Comparison of ENCODE assay signal across 19 cellular contexts in genomic region chr11:69468236-69468635, GRCh38. TPM values are rescaled to one million over a fixed set of nuclear protein-coding genes. Genes with fewer than 3 reads are reported as not detected.
A peak's percentile ranks its signal among the peaks of the same experiment; 100 is the strongest.
DNase-seq lines count a peak whose midpoint lies in the region; ATAC-seq and TF ChIP-seq lines count a peak whose summit lies in the region.
"Had no signal": no experiment of that assay in that cellular context is flagged by ENCODE, and none has a peak within 500 bp of the region (broad histone marks: within the 10 kb centered on the region; RNA-seq: fewer than 3 reads in every experiment).

No MANE protein-coding gene starts in this region.

- no peak overlapping the region for H3K4me3 Mint-ChIP-seq in chondrocyte (ENCODE audit: unreplicated experiment)
- H3K4me3 Mint-ChIP-seq: CD4-positive, CD25-positive, alpha-beta regulatory T cell; H9 had no signal

- H3K4me1 Mint-ChIP-seq in chondrocyte (ENCODE audit: low read depth): peaks cover 10% of the 10 kb centered on the region
- H3K4me1 Mint-ChIP-seq: CD4-positive, CD25-positive, alpha-beta regulatory T cell had no signal

- TF ChIP-seq CTCF in right atrium auricular region (IDR thresholded peaks at IDR 0.05) (no peak), chondrocyte (IDR thresholded peaks at IDR 0.05) (no peak), lower lobe of right lung (IDR thresholded peaks at IDR 0.05) (no peak), spleen (IDR thresholded peaks at IDR 0.05 in 8 of 11, conservative IDR thresholded peaks at IDR 0.05 in 3 of 11) (no peak), omental fat pad (IDR thresholded peaks at IDR 0.05) (no peak)

- DNase-seq in Right ventricle myocardium superior (peak; percentile 8), right atrium auricular region (ENCODE audit: low spot score) (no peak), chondrocyte (ENCODE audit: low spot score) (peak; percentile 35), lower lobe of right lung (peak; percentile 20), spleen (peak; percentile 50), T-helper 2 cell (no peak), omental fat pad (ENCODE audit: low spot score) (no peak)
- DNase-seq: ACHN; Calu3; CD4-positive, CD25-positive, alpha-beta regulatory T cell; DMS79; GOT3; H9 had no signal

- no peak for TF ChIP-seq POLR2A in spleen (IDR thresholded peaks at IDR 0.05)

- no peak for ATAC-seq in Right ventricle myocardium superior (ENCODE audit: poor library complexity)
- ATAC-seq in lower lobe of right lung: no peak
- ATAC-seq in GM19463 (IDR thresholded peaks at IDR 0.05; ENCODE audit: unreplicated experiment): no peak
- ATAC-seq in omental fat pad (ENCODE audit: low FRiP score): no peak

- 90 to 97% (median 91%) methylated on average over 12 of the region's 12 CpGs for WGBS in spleen, 5 donors

- H3K9me3 ChIP-seq in right atrium auricular region (no peaks in the 10 kb centered on the region), lower lobe of right lung (no peaks in the 10 kb centered on the region), spleen (peaks cover 0 to 3% (median under 1%) of the 10 kb centered on the region in 8 donors)

- H3K27me3 Mint-ChIP-seq in chondrocyte (ENCODE audit: low read depth): peaks cover 2% of the 10 kb centered on the region

- no peaks in the 10 kb centered on the region for H3K36me3 Mint-ChIP-seq in chondrocyte (ENCODE audit: low read depth)
- H3K36me3 Mint-ChIP-seq: CD4-positive, CD25-positive, alpha-beta regulatory T cell had no signal

- no peak overlapping the region for H3K27ac Mint-ChIP-seq in chondrocyte (ENCODE audit: unreplicated experiment)
- H3K27ac Mint-ChIP-seq: CD4-positive, CD25-positive, alpha-beta regulatory T cell; H9 had no signal

- H3K4me1 ChIP-seq in right atrium auricular region (peaks cover 0 to 39% of the 10 kb centered on the region in 2 donors), lower lobe of right lung (peaks cover 7% of the 10 kb centered on the region), spleen (peaks cover 0 to 36% (median 16%) of the 10 kb centered on the region in 6 donors)

- no peaks in the 10 kb centered on the region for H3K9me3 Mint-ChIP-seq in chondrocyte (ENCODE audit: low read depth)
- H3K9me3 Mint-ChIP-seq: CD4-positive, CD25-positive, alpha-beta regulatory T cell had no signal

- H3K4me3 ChIP-seq in right atrium auricular region: no peak overlapping the region
- H3K4me3 ChIP-seq in lower lobe of right lung: no peak overlapping the region
- no peak overlapping the region for H3K4me3 ChIP-seq in spleen
- H3K4me3 ChIP-seq: BLaER1 treated with 17β-estradiol and CSF1 and Interleukin-3, amounts not matched to agents 10 nM and 100 nM; GM12878 had no signal

- no peaks in the 10 kb centered on the region for H3K36me3 ChIP-seq in right atrium auricular region
- H3K36me3 ChIP-seq in lower lobe of right lung: no peaks in the 10 kb centered on the region
- H3K36me3 ChIP-seq in spleen: no peaks in the 10 kb centered on the region
- H3K36me3 ChIP-seq: BLaER1 treated with 17β-estradiol and CSF1 and Interleukin-3, amounts not matched to agents 10 nM and 100 nM had no signal

- H3K27me3 ChIP-seq in right atrium auricular region: no peaks in the 10 kb centered on the region
- no peaks in the 10 kb centered on the region for H3K27me3 ChIP-seq in lower lobe of right lung (ENCODE audit: low read depth)
- peaks cover 0 to 24% (median 0%) of the 10 kb centered on the region in 7 donors for H3K27me3 ChIP-seq in spleen (replicated peaks in 1 of 7)
- H3K27me3 ChIP-seq: BLaER1 treated with 17β-estradiol and CSF1 and Interleukin-3, amounts not matched to agents 10 nM and 100 nM had no signal

- H3K27ac ChIP-seq in right atrium auricular region (no peak overlapping the region), lower lobe of right lung (no peak overlapping the region), spleen (no peak overlapping the region)
- H3K27ac ChIP-seq: BLaER1 treated with 17β-estradiol and CSF1 and Interleukin-3, amounts not matched to agents 10 nM and 100 nM had no signal

- intact Hi-C loops in Right ventricle myocardium superior (cut with DNase I): no loop called here
- intact Hi-C loops in lower lobe of right lung (cut with DNase I): no loop called here
- intact Hi-C loops in spleen (cut with DNase I; ENCODE audit: low total_unique reads): no loop called here

RNA-seq across cellular contexts. Expression of gene LINC01488, which starts 13.2 kb away (rescaled TPM):
- total RNA-seq in Right ventricle myocardium superior (0.22 TPM), right atrium auricular region (not detected), chondrocyte (not detected in 3 replicates), lower lobe of right lung (not detected), spleen (not detected), omental fat pad (not detected)
- polyA plus RNA-seq in spleen: not detected
- total RNA-seq: A172; Calu3; CD4-positive, CD25-positive, alpha-beta regulatory T cell; G401; GM12878; H9; HT-29 had no signal
- polyA plus RNA-seq: CD4-positive, CD25-positive, alpha-beta regulatory T cell; GM12878 had no signal

Comparison
In these comparisons a context has a peak if more than half of its experiments do, and no peak if none do; other contexts are left out.
1. DNase-seq: peak in Right ventricle myocardium superior (single experiment), chondrocyte (single experiment), lower lobe of right lung (single experiment) and spleen (single experiment); none in right atrium auricular region (single experiment), T-helper 2 cell (0 of 5) and omental fat pad (single experiment).